ENCODE assay signal across 16 cellular contexts in the genomic region with DNA sequence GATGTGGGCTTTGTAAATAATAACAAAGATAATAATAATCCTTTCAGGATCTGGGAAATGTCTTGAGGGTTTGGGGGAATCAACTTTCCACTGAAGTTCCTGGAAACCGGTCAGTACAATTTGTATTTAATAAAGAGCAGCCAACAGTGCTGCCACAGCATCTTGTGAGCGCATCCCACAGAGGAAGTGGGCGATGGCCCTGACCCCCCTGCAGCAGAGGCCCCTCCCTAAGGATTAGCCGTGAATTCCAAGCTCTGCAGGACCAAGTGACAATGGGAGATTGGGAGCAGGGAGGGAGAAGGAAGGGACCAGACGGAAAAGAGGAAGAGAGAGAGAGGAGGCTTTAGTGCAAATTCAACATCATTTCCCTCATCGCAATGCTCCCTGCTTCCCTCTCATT.
"Had no signal": no experiment of that assay in that cellular context is flagged by ENCODE, and none has a peak within 500 bp of the region (broad histone marks: within the 10 kb centered on the region; RNA-seq: fewer than 3 reads in every experiment).

No MANE protein-coding gene starts in this region.

- H3K27ac Mint-ChIP-seq: activated CD8-positive, alpha-beta memory T cell treated with anti-CD3 and anti-CD28 coated beads, Interleukin-2, amount 10 ng/mL, durations not matched to agents 7 days and 5 days; activated naive CD8-positive, alpha-beta T cell treated with anti-CD3 and anti-CD28 coated beads for 36 hours had no signal

- H3K9me3 ChIP-seq: breast epithelium, esophagus squamous epithelium, psoas muscle, vagina had no signal

- ATAC-seq: activated CD8-positive, alpha-beta memory T cell treated with anti-CD3 and anti-CD28 coated beads, Interleukin-2, amount 10 ng/mL, durations not matched to agents 7 days and 5 days; activated T-cell treated with anti-CD3 and anti-CD28 coated beads, Interleukin-2, amount 50 U/mL, for 4 hours; foreskin keratinocyte; naive thymus-derived CD8-positive, alpha-beta T cell; stimulated activated naive CD8-positive, alpha-beta T cell treated with anti-CD3 and anti-CD28 coated beads, Interleukin-15, Interleukin-2, amounts not matched to agents 100 U/mL and 50 U/mL, for 24 hours had no signal

- H3K4me3 Mint-ChIP-seq: activated CD8-positive, alpha-beta memory T cell treated with anti-CD3 and anti-CD28 coated beads, Interleukin-2, amount 10 ng/mL, durations not matched to agents 7 days and 5 days; activated naive CD8-positive, alpha-beta T cell treated with anti-CD3 and anti-CD28 coated beads for 36 hours; activated T-cell treated with anti-CD3 and anti-CD28 coated beads, Interleukin-2, amount 50 U/mL, for 4 hours; naive thymus-derived CD8-positive, alpha-beta T cell had no signal

- H3K9me3 Mint-ChIP-seq: activated naive CD8-positive, alpha-beta T cell treated with anti-CD3 and anti-CD28 coated beads for 36 hours had no signal

- H3K36me3 Mint-ChIP-seq: activated naive CD8-positive, alpha-beta T cell treated with anti-CD3 and anti-CD28 coated beads for 36 hours had no signal

- H3K4me1 ChIP-seq: breast epithelium, foreskin keratinocyte had no signal

- H3K27me3 Mint-ChIP-seq: activated naive CD8-positive, alpha-beta T cell treated with anti-CD3 and anti-CD28 coated beads for 36 hours; naive thymus-derived CD8-positive, alpha-beta T cell had no signal

- H3K36me3 ChIP-seq: breast epithelium, esophagus squamous epithelium, vagina had no signal

- H3K4me3 ChIP-seq: breast epithelium, dorsolateral prefrontal cortex, esophagus squamous epithelium, psoas muscle, vagina had no signal

- DNase-seq: activated CD4-positive, alpha-beta T cell treated with anti-CD3 and anti-CD28 coated beads for 1 hour; activated CD4-positive, alpha-beta T cell treated with anti-CD3 and anti-CD28 coated beads, Interleukin-2, amount 50 U/mL, for 48 hours; activated CD8-positive, alpha-beta memory T cell treated with anti-CD3 and anti-CD28 coated beads, Interleukin-2, amount 10 ng/mL, durations not matched to agents 7 days and 5 days; activated gamma-delta T cell; activated naive CD8-positive, alpha-beta T cell treated with anti-CD3 and anti-CD28 coated beads for 36 hours; activated T-cell treated with anti-CD3 and anti-CD28 coated beads, Interleukin-2, amount 50 U/mL, for 4 hours; dorsolateral prefrontal cortex; esophagus squamous epithelium; foreskin keratinocyte; naive thymus-derived CD8-positive, alpha-beta T cell; psoas muscle; stimulated activated CD4-positive, alpha-beta T cell treated with anti-CD3 and anti-CD28 coated beads, Interleukin-4, amount 100 ng/mL, for 1 hour; stimulated activated CD8-positive, alpha-beta memory T cell treated with anti-CD3 and anti-CD28 coated beads, Interleukin-4, amount 100 ng/mL, for 48 hours; stimulated activated naive CD8-positive, alpha-beta T cell treated with anti-CD3 and anti-CD28 coated beads, Interleukin-15, Interleukin-2, amounts not matched to agents 100 U/mL and 50 U/mL, for 24 hours had no signal

- H3K27me3 ChIP-seq: breast epithelium, dorsolateral prefrontal cortex, esophagus squamous epithelium, vagina had no signal

- H3K27ac ChIP-seq: foreskin keratinocyte, psoas muscle, vagina had no signal
